10 cellular contexts compared by ENCODE assay signal in genomic region chr22:31952459-31952858, GRCh38. TPM values are rescaled to one million over a fixed set of nuclear protein-coding genes. Genes with fewer than 3 reads are reported as not detected.
A peak's percentile ranks its signal among the peaks of the same experiment; 100 is the strongest.
DNase-seq lines count a peak whose midpoint lies in the region; ATAC-seq and TF ChIP-seq lines count a peak whose summit lies in the region.
"Had no signal": no experiment of that assay in that cellular context is flagged by ENCODE, and none has a peak within 500 bp of the region (broad histone marks: within the 10 kb centered on the region; RNA-seq: fewer than 3 reads in every experiment).

No MANE protein-coding gene starts in this region.

- H2AFZ ChIP-seq in GM23338: no peak overlapping the region

- H3K4me1 ChIP-seq in GM23338 (ENCODE audit: insufficient read depth): peaks cover 21% of the 10 kb centered on the region
- H3K4me1 ChIP-seq in stomach: peaks cover 40 to 80% (median 51%) of the 10 kb centered on the region in 4 donors

- H3K4me3 Mint-ChIP-seq in GM23338 (no peak overlapping the region), glutamatergic neuron (ENCODE audit: unreplicated experiment) (peak overlapping the region; percentile 9)

- H3K36me3 Mint-ChIP-seq in GM23338 (ENCODE audit: low read depth) (peaks cover 71% of the 10 kb centered on the region), glutamatergic neuron (ENCODE audit: unreplicated experiment) (no peaks in the 10 kb centered on the region)

- TF ChIP-seq EP300 in stomach (IDR thresholded peaks at IDR 0.05): no peak

- peaks cover 4% of the 10 kb centered on the region; the same call in 1 of the 2 replicates for H3F3A ChIP-seq in GM23338 (replicated peaks; ENCODE audit: low read depth)

- no peaks in the 10 kb centered on the region for H3K27me3 Mint-ChIP-seq in GM23338 (ENCODE audit: insufficient read depth, low read depth, poor library complexity)
- H3K27me3 Mint-ChIP-seq in glutamatergic neuron (ENCODE audit: unreplicated experiment): peaks cover 4% of the 10 kb centered on the region

- no peak for TF ChIP-seq POLR2A in stomach (IDR thresholded peaks at IDR 0.05)

- TF ChIP-seq CTCF in GM23338 (conservative IDR thresholded peaks at IDR 0.05; ENCODE audit: low read depth in 2 of 2): no peak
- TF ChIP-seq CTCF in glutamatergic neuron (IDR thresholded peaks at IDR 0.05; ENCODE audit: partially characterized antibody, unreplicated experiment): no peak
- no peak for TF ChIP-seq CTCF in stomach (IDR thresholded peaks at IDR 0.05)

- peaks cover 89% of the 10 kb centered on the region for H3K79me2 ChIP-seq in GM23338 (replicated peaks; ENCODE audit: insufficient read depth)

- H3K27ac ChIP-seq in GM23338 (ENCODE audit: low read depth): peak overlapping the region; percentile 47; the same call in 1 of the 2 replicates
- peak overlapping the region in 4 of 5 donors; percentile 59 to 84 (median 66) for H3K27ac ChIP-seq in stomach
- H3K27ac ChIP-seq: SJSA1 had no signal

- H3K9me3 Mint-ChIP-seq in GM23338 (no peaks in the 10 kb centered on the region), glutamatergic neuron (ENCODE audit: unreplicated experiment) (peaks cover 4% of the 10 kb centered on the region)

- H3K9me3 ChIP-seq in stomach: no peaks in the 10 kb centered on the region
- H3K9me3 ChIP-seq: SJSA1 had no signal

- H4K20me1 ChIP-seq in GM23338 (replicated peaks; ENCODE audit: insufficient read depth): peaks cover 78% of the 10 kb centered on the region

- no peaks in the 10 kb centered on the region for H3K9me2 ChIP-seq in GM23338 (ENCODE audit: insufficient read depth)

- 13 to 33% (median 17%) methylated on average over 1 of the region's 1 CpG for WGBS in stomach, 5 donors

- H3K4me1 Mint-ChIP-seq in GM23338: peaks cover 40% of the 10 kb centered on the region
- peaks cover 40% of the 10 kb centered on the region for H3K4me1 Mint-ChIP-seq in glutamatergic neuron (ENCODE audit: low read depth, unreplicated experiment)

- DNase-seq in GM23338 (ENCODE audit: low spot score): no peak
- peak; percentile 92 for DNase-seq in amniotic epithelial cell (ENCODE audit: low read depth)
- no peak for DNase-seq in glutamatergic neuron
- no peak for DNase-seq in stomach
- DNase-seq in cerebellar nuclear complex (lab: John Stamatoyannopoulos, UW): no peak
- no peak for DNase-seq in NCI-H1105 treated with DMSO at 0.1 percent for 48 hours (lab: John Stamatoyannopoulos, UW)
- DNase-seq in Kasumi-1 (lab: John Stamatoyannopoulos, UW): no peak
- DNase-seq: activated gamma-delta T cell treated with Interleukin-2 at 50 U/mL for 16 hours had no signal

- ATAC-seq in GM23338: no peak
- no peak for ATAC-seq in HG02588 (IDR thresholded peaks at IDR 0.05; ENCODE audit: unreplicated experiment)

- H3K4me2 ChIP-seq in GM23338: peak overlapping the region; percentile 55; the same call in 1 of the 2 replicates

- intact Hi-C loops in stomach (cut with DNase I; ENCODE audit: low total_unique reads): no loop called here

- peaks cover 42% of the 10 kb centered on the region for H3K36me3 ChIP-seq in GM23338 (ENCODE audit: insufficient read depth)
- peaks cover 23 to 59% (median 42%) of the 10 kb centered on the region in 4 donors for H3K36me3 ChIP-seq in stomach

- H3K27ac Mint-ChIP-seq in GM23338 (no peak overlapping the region), glutamatergic neuron (ENCODE audit: unreplicated experiment) (no peak overlapping the region)

- H3K27me3 ChIP-seq in GM23338 (ENCODE audit: insufficient read depth) (no peaks in the 10 kb centered on the region), stomach (no peaks in the 10 kb centered on the region)
- H3K27me3 ChIP-seq: SJSA1 had no signal

- H3K4me3 ChIP-seq in GM23338: no peak overlapping the region
- no peak overlapping the region for H3K4me3 ChIP-seq in stomach
- H3K4me3 ChIP-seq: SJSA1 had no signal

TF ChIP-seq in GM23338, 12 proteins besides CTCF, POLR2A, EP300 and RAD21 (continues in another document):
- no peak for TF ChIP-seq STAT1 (IDR thresholded peaks at IDR 0.05; ENCODE audit: unreplicated experiment)
- TF ChIP-seq REST (IDR thresholded peaks at IDR 0.05; ENCODE audit: unreplicated experiment): no peak
- TF ChIP-seq EZH2 (IDR thresholded peaks at IDR 0.05; ENCODE audit: low read depth, unreplicated experiment): no peak

RNA-seq across cellular contexts. Expression of gene YWHAH, which starts 8.1 kb away (rescaled TPM):
- total RNA-seq in GM23338 (2014; rRNA removed; shearing (Covaris generic)): 263 and 277 TPM in 2 replicates
- polyA plus RNA-seq in GM23338 (2016; fragmentation: Nextera tagmentation; extraction: Ambion mirVana): 254 and 283 TPM in 2 replicates
- 250 TPM for total RNA-seq in glutamatergic neuron (ENCODE audit: unreplicated experiment)
- total RNA-seq in stomach: 100 to 1,000 TPM in 1 of 5 donors, 10 to 100 TPM in 4; 20.5 to 284 (median 81.1) TPM
- 100 to 1,000 TPM in 2 of 3 donors, 10 to 100 TPM in 1; 60.9 to 156 (median 110) TPM for polyA plus RNA-seq in stomach
